Comparison of ENCODE assay signal across 21 cellular contexts in genomic region chr10:114933588-114933987, GRCh38. TPM values are rescaled to one million over a fixed set of nuclear protein-coding genes. Genes with fewer than 3 reads are reported as not detected.
DNase-seq lines count a peak whose midpoint lies in the region; ATAC-seq and TF ChIP-seq lines count a peak whose summit lies in the region.
"Had no signal": no experiment of that assay in that cellular context is flagged by ENCODE, and none has a peak within 500 bp of the region (broad histone marks: within the 10 kb centered on the region; RNA-seq: fewer than 3 reads in every experiment).

No MANE protein-coding gene starts in this region.

- CTCF ChIA-PET in PC-3 (lab: Charles Lee), result no interaction called here

- H3K4me1 ChIP-seq in PC-3 (ENCODE audit: insufficient read depth, low read length) (no peaks in the 10 kb centered on the region), osteoblast (ENCODE audit: insufficient read depth, low read length) (peaks cover 7% of the 10 kb centered on the region), transverse colon (peaks cover 0 to under 1% (median under 1%) of the 10 kb centered on the region in 4 donors)

- H3K4me2 ChIP-seq in PC-3 (ENCODE audit: low read length), result no peak overlapping the region
- H3K4me2 ChIP-seq in osteoblast (ENCODE audit: insufficient read depth, low read length), result peak overlapping the region; percentile 39

- no peak for TF ChIP-seq POLR2A in transverse colon (IDR thresholded peaks at IDR 0.05)

- H3K4me3 ChIP-seq in PC-3 (ENCODE audit: low read length) (no peak overlapping the region), choroid plexus epithelial cell (ENCODE audit: low read depth, low read length) (no peak overlapping the region), osteoblast (ENCODE audit: insufficient read depth, low read length) (no peak overlapping the region), transverse colon (no peak overlapping the region)
- H3K4me3 ChIP-seq: cardiac muscle cell, SJSA1 had no signal

- WGBS in transverse colon (ENCODE audit: low coverage in 1 of 2), 2 donors, result 77 to 79% methylated on average over 5 of the region's 5 CpGs

- in situ Hi-C loops in transverse colon (cut with MboI; ENCODE audit: low pct_ligation_motif_present in 1 of 4, low pct_unique_long_range_greater_than_20kb in 1 of 4, low sequenced_read_pairs in 3 of 4), result no loop called here

- H2AFZ ChIP-seq in PC-3 (ENCODE audit: low read length) (no peak overlapping the region), osteoblast (ENCODE audit: low read length) (no peak overlapping the region)

- no TSS peak for BruUV-seq in PC-3 (replicated peaks; lab: Mats Ljungman, UMichigan)

- H3F3A ChIP-seq in PC-3 (ENCODE audit: low read length, unreplicated experiment), result no peaks in the 10 kb centered on the region

- H3K27ac Mint-ChIP-seq in CD14-positive monocyte, result no peak overlapping the region
- H3K27ac Mint-ChIP-seq: HFFc6; T-helper 2 cell treated with Interferon-gamma antibody and Interleukin-4, amounts not matched to agents 5 μg/mL and 100 μg/mL, for 36 hours had no signal

- H3K4me3 Mint-ChIP-seq in CD14-positive monocyte, result no peak overlapping the region
- H3K4me3 Mint-ChIP-seq: HFFc6; T-helper 2 cell treated with Interferon-gamma antibody and Interleukin-4, amounts not matched to agents 5 μg/mL and 100 μg/mL, for 36 hours had no signal

- H3K27me3 Mint-ChIP-seq in CD14-positive monocyte (ENCODE audit: low read depth in 3 of 3), result peaks cover 1 to 9% (median 3%) of the 10 kb centered on the region in 3 donors

- H3K27me3 ChIP-seq in PC-3 (ENCODE audit: low read length) (no peaks in the 10 kb centered on the region), osteoblast (ENCODE audit: insufficient read depth, low read length) (no peaks in the 10 kb centered on the region), transverse colon (no peaks in the 10 kb centered on the region)
- H3K27me3 ChIP-seq: cardiac muscle cell, SJSA1 had no signal

- no peaks in the 10 kb centered on the region for H3K36me3 ChIP-seq in PC-3 (ENCODE audit: low read depth, low read length)
- no peaks in the 10 kb centered on the region for H3K36me3 ChIP-seq in osteoblast (ENCODE audit: insufficient read depth, low read length)
- H3K36me3 ChIP-seq in transverse colon, result no peaks in the 10 kb centered on the region
- H3K36me3 ChIP-seq: cardiac muscle cell had no signal

- ATAC-seq in PC-3 (no peak), GM19395 (IDR thresholded peaks at IDR 0.05; ENCODE audit: unreplicated experiment) (no peak)
- ATAC-seq: sciatic nerve had no signal

- H4K20me1 ChIP-seq in PC-3 (ENCODE audit: low read length) (no peaks in the 10 kb centered on the region), osteoblast (ENCODE audit: insufficient read depth, low read length) (no peaks in the 10 kb centered on the region)

- H3K27ac ChIP-seq in PC-3 (ENCODE audit: low read length), result no peak overlapping the region
- no peak overlapping the region for H3K27ac ChIP-seq in osteoblast (ENCODE audit: low read depth, low read length)
- H3K27ac ChIP-seq in transverse colon, result no peak overlapping the region
- H3K27ac ChIP-seq: cardiac muscle cell, SJSA1 had no signal

- intact Hi-C loops in PC-3 (cut with micrococcal nuclease) (no loop called here), transverse colon (cut with DNase I; ENCODE audit: low total_unique reads) (no loop called here), CD14-positive monocyte (cut with micrococcal nuclease) (no loop called here)

- H3K9me3 Mint-ChIP-seq in CD14-positive monocyte, result peaks cover 0 to 10% (median 4%) of the 10 kb centered on the region in 7 donors
- H3K9me3 Mint-ChIP-seq: HFFc6 had no signal

- H3K4me1 Mint-ChIP-seq in CD14-positive monocyte, result peaks cover 3% of the 10 kb centered on the region

- H3K79me2 ChIP-seq in PC-3 (ENCODE audit: low read length) (peaks cover 5% of the 10 kb centered on the region), osteoblast (ENCODE audit: insufficient read depth, low read length) (peaks cover 6% of the 10 kb centered on the region)

- TF ChIP-seq EP300 in transverse colon (IDR thresholded peaks at IDR 0.05; ENCODE audit: low read depth), result no peak

- no peak overlapping the region for H3K9ac ChIP-seq in PC-3 (ENCODE audit: low read length)

- H3K9me3 ChIP-seq in PC-3 (ENCODE audit: low read length) (no peaks in the 10 kb centered on the region), osteoblast (ENCODE audit: low read depth, low read length) (no peaks in the 10 kb centered on the region), transverse colon (no peaks in the 10 kb centered on the region)
- H3K9me3 ChIP-seq: SJSA1 had no signal

- no peak for TF ChIP-seq CTCF in PC-3 (conservative IDR thresholded peaks at IDR 0.05; ENCODE audit: low read depth, low read length)
- no peak for TF ChIP-seq CTCF in choroid plexus epithelial cell (conservative IDR thresholded peaks at IDR 0.05; ENCODE audit: low read depth, low read length)
- TF ChIP-seq CTCF in osteoblast (IDR thresholded peaks at IDR 0.05; ENCODE audit: extremely low read depth, low read depth, low read length), result no peak
- TF ChIP-seq CTCF in transverse colon (IDR thresholded peaks at IDR 0.05), result no peak
- TF ChIP-seq CTCF in CD14-positive monocyte (IDR thresholded peaks at IDR 0.05), result no peak

- POLR2A ChIA-PET in PC-3 (lab: Charles Lee; ENCODE audit: unreplicated experiment), result no interaction called here

- H3K9me2 ChIP-seq in PC-3 (replicated peaks; ENCODE audit: low read length), result no peaks in the 10 kb centered on the region

- DNase-seq in H4 (ENCODE audit: low spot score), result peak; percentile 20
- peak; percentile 3 for DNase-seq in PC-3
- DNase-seq in choroid plexus epithelial cell (ENCODE audit: low read depth), result peak; percentile 41
- DNase-seq in osteoblast (ENCODE audit: insufficient read length, low spot score, missing footprints), result peak; percentile 58
- no peak for DNase-seq in mucosa of gallbladder (ENCODE audit: low spot score)
- no peak for DNase-seq in transverse colon
- no peak for DNase-seq in CD14-positive monocyte (ENCODE audit: low spot score)
- DNase-seq: activated naive CD4-positive, alpha-beta T cell treated with anti-CD3 and anti-CD28 coated beads, Interleukin-2, amount 50 U/mL, for 16 hours; COR-L47; effector CD4-positive, alpha-beta T cell; HFFc6; MM.1S; NCI-H1930; NCI-H524; occipital lobe; stimulated activated CD4-positive, alpha-beta T cell treated with anti-CD3 and anti-CD28 coated beads, Interleukin-1b, Interleukin-23, amount 100 ng/mL, for 48 hours had no signal

- H3K36me3 Mint-ChIP-seq in CD14-positive monocyte, result no peaks in the 10 kb centered on the region

RNA-seq across cellular contexts. Expression of gene TRUB1, which starts 4.4 kb away (rescaled TPM):
- 34.9 and 36.2 TPM in 2 replicates for total RNA-seq in H4 (2014; rRNA removed; shearing (Covaris generic))
- 21.7 and 28.0 TPM in 2 replicates for total RNA-seq in PC-3 (2014; rRNA removed)
- 26.8 and 28.6 TPM in 2 replicates for total RNA-seq in osteoblast
- total RNA-seq in mucosa of gallbladder, result 17.8 TPM
- total RNA-seq in transverse colon, result 10 to 100 TPM; 14.6 to 40.0 (median 21.1) TPM
- 1 to 10 TPM; 3.3 to 5.0 TPM for polyA plus RNA-seq in CD14-positive monocyte

Comparison
In these comparisons a context has a peak if more than half of its experiments do, and no peak if none do; other contexts are left out.
1. DNase-seq: peak in H4 (single experiment), PC-3 (single experiment), choroid plexus epithelial cell (single experiment) and osteoblast (single experiment); none in mucosa of gallbladder (single experiment), transverse colon (single experiment) and CD14-positive monocyte (single experiment).